ENCODE assay signal across 22 cellular contexts in genomic region chr3:166080096-166080495, GRCh38.
"Had no signal": no experiment of that assay in that cellular context is flagged by ENCODE, and none has a peak within 500 bp of the region (broad histone marks: within the 10 kb centered on the region; RNA-seq: fewer than 3 reads in every experiment).

No MANE protein-coding gene starts in this region.

- H3K27me3 ChIP-seq: dorsolateral prefrontal cortex, esophagus muscularis mucosa, foreskin keratinocyte, heart right ventricle, left lung had no signal

- H3K27ac ChIP-seq: coronary artery, dorsolateral prefrontal cortex, esophagus muscularis mucosa, foreskin keratinocyte, heart right ventricle, left lung, lower lobe of right lung had no signal

- H3K4me3 ChIP-seq: coronary artery, dorsolateral prefrontal cortex, esophagus muscularis mucosa, heart right ventricle, left lung, lower lobe of right lung, mucosa of descending colon had no signal

- H3K9me3 ChIP-seq: esophagus muscularis mucosa, left lung, lower lobe of right lung, mucosa of descending colon had no signal

- H3K36me3 ChIP-seq: esophagus muscularis mucosa, heart right ventricle, left lung, lower lobe of right lung had no signal

- H3K4me1 Mint-ChIP-seq: mesothelial cell of epicardium, naive B cell had no signal

- H3K27me3 Mint-ChIP-seq: naive B cell had no signal

- DNase-seq: dermis blood vessel endothelial cell; dorsolateral prefrontal cortex; effector CD4-positive, alpha-beta T cell; effector memory CD4-positive, alpha-beta T cell; foreskin keratinocyte; glutamatergic neuron; head of caudate nucleus; heart right ventricle; hippocampal formation; left cardiac atrium; left lung; left ventricle myocardium superior; lower lobe of right lung; mesenchymal stem cell; mucosa of descending colon; naive B cell had no signal

- ATAC-seq: foreskin keratinocyte, heart right ventricle, left cardiac atrium, left lung, left ventricle myocardium superior, lower lobe of right lung, mucosa of descending colon had no signal

- H3K4me1 ChIP-seq: esophagus muscularis mucosa, heart right ventricle, left lung, lower lobe of right lung had no signal

- H3K36me3 Mint-ChIP-seq: mesothelial cell of epicardium, naive B cell had no signal

- H3K4me3 Mint-ChIP-seq: mesothelial cell of epicardium, naive B cell had no signal

- H3K27ac Mint-ChIP-seq: mesothelial cell of epicardium, naive B cell had no signal

- FAIRE-seq: endothelial cell of umbilical vein, islet of Langerhans, keratinocyte had no signal
